20 cellular contexts compared by ENCODE assay signal in the genomic region with DNA sequence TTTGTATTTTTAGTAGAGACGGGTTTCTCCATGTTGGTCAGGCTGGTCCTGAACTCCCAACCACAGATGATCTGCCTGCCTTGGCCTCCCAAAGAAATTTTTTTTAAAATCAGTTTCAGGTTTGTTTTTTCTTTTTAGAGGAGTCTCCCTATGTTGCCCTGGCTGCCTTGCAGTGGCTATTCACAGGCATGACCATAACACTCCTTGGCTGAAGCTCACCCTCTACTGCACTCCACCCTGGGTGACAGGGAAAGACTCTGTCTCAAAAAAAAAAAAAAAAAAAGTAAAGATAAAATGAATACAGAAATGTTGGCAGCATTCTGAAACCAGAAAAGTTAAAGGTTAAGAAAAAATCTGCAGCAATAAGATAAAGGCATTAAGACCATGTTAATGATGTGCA. TPM values are rescaled to one million over a fixed set of nuclear protein-coding genes. Genes with fewer than 3 reads are reported as not detected.
DNase-seq lines count a peak whose midpoint lies in the region; ATAC-seq and TF ChIP-seq lines count a peak whose summit lies in the region.
"Had no signal": no experiment of that assay in that cellular context is flagged by ENCODE, and none has a peak within 500 bp of the region (broad histone marks: within the 10 kb centered on the region; RNA-seq: fewer than 3 reads in every experiment).

No MANE protein-coding gene starts in this region.

- H2AFZ ChIP-seq in trophoblast cell (ENCODE audit: insufficient read depth, low read length, poor library complexity) (no peak overlapping the region), mammary epithelial cell (ENCODE audit: low read depth, low read length) (no peak overlapping the region)
- H2AFZ ChIP-seq: hepatocyte had no signal

- H2BK12ac ChIP-seq in trophoblast cell (ENCODE audit: low read length), result no peak overlapping the region

- no peak overlapping the region for H3K23ac ChIP-seq in trophoblast cell (ENCODE audit: low read length)

- H3K79me2 ChIP-seq in trophoblast cell (ENCODE audit: control insufficient read depth, insufficient read depth, low read length, poor library complexity) (peaks cover 59% of the 10 kb centered on the region), mammary epithelial cell (ENCODE audit: insufficient read depth, low read length) (peaks cover 100% of the 10 kb centered on the region)

- H4K91ac ChIP-seq in trophoblast cell (ENCODE audit: low read depth, low read length), result no peak overlapping the region

- H4K12ac ChIP-seq in trophoblast cell (ENCODE audit: low read depth, low read length), result no peak overlapping the region

- no peak overlapping the region for H3K4me3 Mint-ChIP-seq in activated CD4-positive, alpha-beta T cell treated with anti-CD3 and anti-CD28 coated beads for 36 hours
- H3K4me3 Mint-ChIP-seq in activated CD4-positive, alpha-beta T cell treated with anti-CD3 and anti-CD28 coated beads, Interleukin-2, amount 10 ng/mL, durations not matched to agents 7 days and 5 days, result no peak overlapping the region
- H3K4me3 Mint-ChIP-seq in T-cell, result peak overlapping the region in 1 of 3 donors; percentile 12
- H3K4me3 Mint-ChIP-seq: activated CD4-positive, alpha-beta memory T cell treated with anti-CD3 and anti-CD28 coated beads for 36 hours; activated T-helper 1 cell treated with anti-CD3 and anti-CD28 coated beads, Interleukin-12 subunit alpha, Interleukin-12 subunit beta, Interleukin-2, Interleukin-4 antibody, amounts not matched to agents 30 ng/mL and 10 ng/mL and 1 ng/mL, durations not matched to agents 14 hours and 24 hours and 36 hours had no signal

- H3K4me1 ChIP-seq in trophoblast cell (ENCODE audit: control insufficient read depth in 1 of 2, insufficient read depth in 2 of 2, low read length in 2 of 2), result peaks cover 13 to 19% of the 10 kb centered on the region in 2 experiments
- H3K4me1 ChIP-seq in mammary epithelial cell (ENCODE audit: insufficient read depth, low read length), result peaks cover 7% of the 10 kb centered on the region

- peak overlapping the region; percentile 99 for H3K4ac ChIP-seq in trophoblast cell (ENCODE audit: low read depth, low read length)

- peaks cover 66% of the 10 kb centered on the region for H3K4me1 Mint-ChIP-seq in activated CD4-positive, alpha-beta T cell treated with anti-CD3 and anti-CD28 coated beads for 36 hours
- H3K4me1 Mint-ChIP-seq in activated CD4-positive, alpha-beta T cell treated with anti-CD3 and anti-CD28 coated beads, Interleukin-2, amount 10 ng/mL, durations not matched to agents 7 days and 5 days, result peaks cover 35% of the 10 kb centered on the region
- H3K4me1 Mint-ChIP-seq in T-cell, result peaks cover 68 to 78% (median 70%) of the 10 kb centered on the region in 3 donors

- H3K79me1 ChIP-seq in trophoblast cell (ENCODE audit: low read length), result peaks cover 2% of the 10 kb centered on the region

- H3K4me2 ChIP-seq in trophoblast cell (ENCODE audit: low read length), result no peak overlapping the region
- no peak overlapping the region for H3K4me2 ChIP-seq in mammary epithelial cell (ENCODE audit: insufficient read depth, low read depth, low read length)
- H3K4me2 ChIP-seq: hepatocyte had no signal

- POLR2A ChIA-PET in activated CD4-positive, alpha-beta T cell treated with anti-CD3 and anti-CD28 coated beads for 36 hours (lab: Charles Lee), result interaction anchor here (1.0 to 1.1 kb wide), 2 partner anchors 13 to 20 kb away, joined by 4 read pairs; no protein-coding TSS in a partner anchor
- POLR2A ChIA-PET in activated CD4-positive, alpha-beta T cell treated with anti-CD3 and anti-CD28 coated beads, Interleukin-2, amount 10 ng/mL, durations not matched to agents 7 days and 5 days (lab: Charles Lee), result no interaction called here
- POLR2A ChIA-PET in T-cell (lab: Charles Lee), result interaction anchor here in 1 of 2 donors (1.2 kb wide), 1 partner anchor 13 kb away, joined by 5 read pairs; no protein-coding TSS in a partner anchor

- ATAC-seq in activated CD4-positive, alpha-beta T cell treated with anti-CD3 and anti-CD28 coated beads for 36 hours, result no peak
- ATAC-seq in T-cell (replicated peaks in 1 of 4), result no peak

- in situ Hi-C loops in mammary epithelial cell (cut with MboI; ENCODE audit: low sequenced_read_pairs in 2 of 2) (no loop called here), GM13976 (cut with MboI; ENCODE audit: low sequenced_read_pairs, unreplicated experiment) (no loop called here)

- H2AK5ac ChIP-seq in trophoblast cell (ENCODE audit: low read length), result no peak overlapping the region

- no peak overlapping the region for H3K14ac ChIP-seq in trophoblast cell (ENCODE audit: low read length)

- dilution Hi-C loops in mammary epithelial cell (cut with HindIII; ENCODE audit: low sequenced_read_pairs), result no loop called here

- peak overlapping the region; percentile 51 for H3K27ac Mint-ChIP-seq in activated CD4-positive, alpha-beta T cell treated with anti-CD3 and anti-CD28 coated beads for 36 hours
- H3K27ac Mint-ChIP-seq in activated CD4-positive, alpha-beta T cell treated with anti-CD3 and anti-CD28 coated beads, Interleukin-2, amount 10 ng/mL, durations not matched to agents 7 days and 5 days, result no peak overlapping the region
- peak overlapping the region; percentile 27 to 44 for H3K27ac Mint-ChIP-seq in T-cell
- H3K27ac Mint-ChIP-seq: activated CD4-positive, alpha-beta memory T cell treated with anti-CD3 and anti-CD28 coated beads for 36 hours; activated T-helper 1 cell treated with anti-CD3 and anti-CD28 coated beads, Interleukin-12 subunit alpha, Interleukin-12 subunit beta, Interleukin-2, Interleukin-4 antibody, amounts not matched to agents 30 ng/mL and 10 ng/mL and 1 ng/mL, durations not matched to agents 14 hours and 24 hours and 36 hours had no signal

- BruUV-seq in mammary epithelial cell (replicated peaks; lab: Mats Ljungman, UMichigan), result no TSS peak

- H3K9ac ChIP-seq in trophoblast cell (ENCODE audit: low read length), result no peak overlapping the region
- no peak overlapping the region for H3K9ac ChIP-seq in mammary epithelial cell (ENCODE audit: insufficient read depth, low read length)

- H2BK5ac ChIP-seq in trophoblast cell (ENCODE audit: low read depth, low read length, poor library complexity), result no peak overlapping the region

- H3K27ac ChIP-seq in trophoblast cell (ENCODE audit: low read depth, low read length), result no peak overlapping the region
- no peak overlapping the region for H3K27ac ChIP-seq in mammary epithelial cell (ENCODE audit: insufficient read depth, low read depth, low read length)
- H3K27ac ChIP-seq: 22Rv1, hepatocyte, RWPE1 had no signal

- TF ChIP-seq CTCF in fibroblast of the aortic adventitia (IDR thresholded peaks at IDR 0.05; ENCODE audit: insufficient read depth, low read length), result peak; percentile 22
- TF ChIP-seq CTCF in mammary epithelial cell (conservative IDR thresholded peaks at IDR 0.05 in 1 of 2, IDR thresholded peaks at IDR 0.05 in 1 of 2; ENCODE audit: extremely low read depth in 1 of 2, insufficient read depth in 1 of 2, low read depth in 1 of 2, low read length in 2 of 2), result no peak
- TF ChIP-seq CTCF in GM13976 (IDR thresholded peaks at IDR 0.05; ENCODE audit: borderline replicate concordance, control extremely low read depth, extremely low read depth, insufficient read depth, missing control alignments), result no peak

- H3K9me3 Mint-ChIP-seq in activated CD4-positive, alpha-beta T cell treated with anti-CD3 and anti-CD28 coated beads for 36 hours (ENCODE audit: low read depth), result no peaks in the 10 kb centered on the region
- H3K9me3 Mint-ChIP-seq in activated CD4-positive, alpha-beta T cell treated with anti-CD3 and anti-CD28 coated beads, Interleukin-2, amount 10 ng/mL, durations not matched to agents 7 days and 5 days, result no peaks in the 10 kb centered on the region
- no peaks in the 10 kb centered on the region for H3K9me3 Mint-ChIP-seq in T-cell
- H3K9me3 Mint-ChIP-seq: activated CD4-positive, alpha-beta memory T cell treated with anti-CD3 and anti-CD28 coated beads for 36 hours; activated T-helper 1 cell treated with anti-CD3 and anti-CD28 coated beads, Interleukin-12 subunit alpha, Interleukin-12 subunit beta, Interleukin-2, Interleukin-4 antibody, amounts not matched to agents 30 ng/mL and 10 ng/mL and 1 ng/mL, durations not matched to agents 14 hours and 24 hours and 36 hours had no signal

- CTCF ChIA-PET in activated CD4-positive, alpha-beta T cell treated with anti-CD3 and anti-CD28 coated beads for 36 hours (lab: Charles Lee), result interaction anchor here (0.6 to 3.2 kb wide), 4 partner anchors 13 to 95 kb away, joined by 3 to 18 read pairs (median 6); no protein-coding TSS in a partner anchor
- CTCF ChIA-PET in activated CD4-positive, alpha-beta T cell treated with anti-CD3 and anti-CD28 coated beads, Interleukin-2, amount 10 ng/mL, durations not matched to agents 7 days and 5 days (lab: Charles Lee), result interaction anchor here (1.3 to 2.0 kb wide), 2 partner anchors 9 to 20 kb away, joined by 3 to 5 read pairs; no protein-coding TSS in a partner anchor
- CTCF ChIA-PET in T-cell (lab: Charles Lee) (interaction anchor here in 1 of 2 donors (1.2 kb wide), 1 partner anchor 22 kb away, joined by 4 read pairs; no protein-coding TSS in a partner anchor), mammary epithelial cell (lab: Charles Lee; ENCODE audit: low non-redundant PET) (interaction anchor here (0.6 kb wide), 1 partner anchor 19 kb away, joined by 7 read pairs; no protein-coding TSS in a partner anchor)

- H3K27me3 ChIP-seq in trophoblast cell (ENCODE audit: insufficient read depth, low read length) (no peaks in the 10 kb centered on the region), mammary epithelial cell (ENCODE audit: insufficient read depth, low read length) (no peaks in the 10 kb centered on the region)
- H3K27me3 ChIP-seq: hepatocyte had no signal

- H4K8ac ChIP-seq in trophoblast cell (ENCODE audit: low read depth, low read length), result no peak overlapping the region

- WGBS in trophoblast cell (ENCODE audit: extremely low coverage, insufficient coverage, insufficient read length), result no CpG with 5 or more reads among the region's 1 CpG
- WGBS in mammary epithelial cell (ENCODE audit: low coverage, missing lambda C conversion rate), result 33% methylated on average over 1 of the region's 1 CpG

- intact Hi-C loops in activated CD4-positive, alpha-beta T cell treated with anti-CD3 and anti-CD28 coated beads for 36 hours (cut with DNase I, micrococcal nuclease), result no loop called here
- intact Hi-C loops in mammary epithelial cell (cut with micrococcal nuclease), result no loop called here

- peaks cover 11% of the 10 kb centered on the region for H3K36me3 Mint-ChIP-seq in activated CD4-positive, alpha-beta T cell treated with anti-CD3 and anti-CD28 coated beads for 36 hours (ENCODE audit: low read depth)
- peaks cover 6% of the 10 kb centered on the region for H3K36me3 Mint-ChIP-seq in activated CD4-positive, alpha-beta T cell treated with anti-CD3 and anti-CD28 coated beads, Interleukin-2, amount 10 ng/mL, durations not matched to agents 7 days and 5 days (ENCODE audit: low read depth)
- no peaks in the 10 kb centered on the region for H3K36me3 Mint-ChIP-seq in T-cell

- H3K9me3 ChIP-seq in trophoblast cell (ENCODE audit: insufficient read depth, low read depth, low read length) (no peaks in the 10 kb centered on the region), mammary epithelial cell (replicated peaks; ENCODE audit: insufficient read depth, low read length) (no peaks in the 10 kb centered on the region)

- DNase-seq in activated CD4-positive, alpha-beta T cell treated with anti-CD3 and anti-CD28 coated beads for 36 hours, result no peak
- DNase-seq in activated CD4-positive, alpha-beta T cell treated with anti-CD3 and anti-CD28 coated beads, Interleukin-2, amount 10 ng/mL, durations not matched to agents 7 days and 5 days, result no peak
- no peak for DNase-seq in T-cell
- peak; percentile 83 for DNase-seq in fibroblast of the aortic adventitia (ENCODE audit: low read depth)
- no peak for DNase-seq in trophoblast cell
- DNase-seq in mammary epithelial cell, result no peak
- no peak for DNase-seq in NAMALWA (ENCODE audit: low spot score)
- no peak for DNase-seq in GM13976 (ENCODE audit: low spot score)
- DNase-seq: activated CD4-positive, alpha-beta memory T cell treated with anti-CD3 and anti-CD28 coated beads for 36 hours; central memory CD4-positive, alpha-beta T cell; Kasumi-1; NCI-H1092 treated with DMSO at 0.1 percent for 48 hours; NCI-H2107; NCI-H524; small intestine; stimulated activated CD4-positive, alpha-beta T cell treated with anti-CD3 and anti-CD28 coated beads, Interleukin-4, amount 100 ng/mL, for 24 hours had no signal

- H2BK120ac ChIP-seq in trophoblast cell (ENCODE audit: insufficient read depth, low read length, poor library complexity), result no peak overlapping the region

- H3K36me3 ChIP-seq in trophoblast cell (ENCODE audit: control insufficient read depth in 1 of 2, insufficient read depth in 2 of 2, low read length in 2 of 2), result peaks cover 11 to 12% of the 10 kb centered on the region in 2 experiments
- H3K36me3 ChIP-seq in mammary epithelial cell (ENCODE audit: insufficient read depth, low read length), result peaks cover 2% of the 10 kb centered on the region

- no peaks in the 10 kb centered on the region for H3K27me3 Mint-ChIP-seq in activated CD4-positive, alpha-beta T cell treated with anti-CD3 and anti-CD28 coated beads for 36 hours
- no peaks in the 10 kb centered on the region for H3K27me3 Mint-ChIP-seq in activated CD4-positive, alpha-beta T cell treated with anti-CD3 and anti-CD28 coated beads, Interleukin-2, amount 10 ng/mL, durations not matched to agents 7 days and 5 days
- no peaks in the 10 kb centered on the region for H3K27me3 Mint-ChIP-seq in T-cell
- H3K27me3 Mint-ChIP-seq: activated CD4-positive, alpha-beta memory T cell treated with anti-CD3 and anti-CD28 coated beads for 36 hours had no signal

- H3K4me3 ChIP-seq in fibroblast of the aortic adventitia (ENCODE audit: low read depth, low read length) (no peak overlapping the region), trophoblast cell (ENCODE audit: low read depth, low read length) (no peak overlapping the region), mammary epithelial cell (replicated peaks in 1 of 3; ENCODE audit: insufficient read depth in 1 of 3, low read depth in 2 of 3, low read length in 3 of 3) (no peak overlapping the region)
- H3K4me3 ChIP-seq: hepatocyte had no signal

- peaks cover 59% of the 10 kb centered on the region for H4K20me1 ChIP-seq in mammary epithelial cell (ENCODE audit: insufficient read depth, low read length)

- H3K18ac ChIP-seq in trophoblast cell (ENCODE audit: low read length), result no peak overlapping the region

RNA-seq across cellular contexts. Expression of gene YWHAE, which starts 15.1 kb away (rescaled TPM):
- 100 to 1,000 TPM; 520 to 553 TPM for total RNA-seq in activated CD4-positive, alpha-beta T cell treated with anti-CD3 and anti-CD28 coated beads for 36 hours
- total RNA-seq in activated CD4-positive, alpha-beta T cell treated with anti-CD3 and anti-CD28 coated beads, Interleukin-2, amount 10 ng/mL, durations not matched to agents 7 days and 5 days, result 100 to 1,000 TPM; 340 to 435 TPM
- total RNA-seq in T-cell, result 100 to 1,000 TPM; 119 to 129 (median 126) TPM
- 628 and 1,755 TPM in 2 replicates for total RNA-seq in fibroblast of the aortic adventitia (ENCODE audit: low replicate concordance)
- 619 and 645 TPM in 2 replicates for polyA plus RNA-seq in trophoblast cell (2013)
- total RNA-seq in mammary epithelial cell, result 100 to 1,000 TPM; 528 to 689 TPM
- polyA plus RNA-seq in mammary epithelial cell, result 1,045 TPM
- 400 TPM for polyA minus RNA-seq in mammary epithelial cell
